In the genomic region with DNA sequence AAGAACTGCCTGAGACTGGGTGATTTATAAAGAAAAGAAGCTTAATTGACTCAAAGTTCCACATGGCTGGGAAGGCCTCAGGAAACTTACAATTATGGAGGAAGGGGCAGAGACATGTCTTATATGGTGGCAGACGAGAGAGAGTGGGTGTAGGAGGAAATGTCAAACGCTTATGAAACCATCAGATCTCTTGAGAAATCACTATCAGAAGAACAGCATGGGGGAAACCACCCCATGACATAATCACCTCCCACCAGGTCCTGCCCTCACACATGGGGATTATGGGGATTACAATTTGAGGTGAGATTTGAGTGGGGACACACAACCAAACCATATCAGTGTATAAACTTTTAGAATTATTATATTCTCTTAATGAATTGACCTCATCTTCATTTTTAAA, we compare ENCODE assay signal across 20 cellular contexts.
A peak's percentile ranks its signal among the peaks of the same experiment; 100 is the strongest.
DNase-seq lines count a peak whose midpoint lies in the region; ATAC-seq lines count a peak whose summit lies in the region.
"Had no signal": no experiment of that assay in that cellular context is flagged by ENCODE, and none has a peak within 500 bp of the region (broad histone marks: within the 10 kb centered on the region; RNA-seq: fewer than 3 reads in every experiment).

No MANE protein-coding gene starts in this region.

- H3K4me1 Mint-ChIP-seq in stimulated activated effector memory CD8-positive, alpha-beta T cell treated with anti-CD3 and anti-CD28 coated beads, Interleukin-12 subunit alpha, Interleukin-12 subunit beta, amount 100 ng/mL, for 72 hours: no peaks in the 10 kb centered on the region
- H3K4me1 Mint-ChIP-seq: IgD-negative memory B cell, T-cell had no signal

- peaks cover 5% of the 10 kb centered on the region for H3K9me3 Mint-ChIP-seq in stimulated activated effector memory CD8-positive, alpha-beta T cell treated with anti-CD3 and anti-CD28 coated beads, Interleukin-12 subunit alpha, Interleukin-12 subunit beta, amount 100 ng/mL, for 72 hours
- H3K9me3 Mint-ChIP-seq: CD4-positive, alpha-beta T cell; T-cell had no signal

- H3K27ac Mint-ChIP-seq in stimulated activated effector memory CD8-positive, alpha-beta T cell treated with anti-CD3 and anti-CD28 coated beads, Interleukin-12 subunit alpha, Interleukin-12 subunit beta, amount 100 ng/mL, for 72 hours: no peak overlapping the region
- H3K27ac Mint-ChIP-seq: CD4-positive, alpha-beta T cell; IgD-negative memory B cell; T-cell had no signal

- peak; percentile 10 for DNase-seq in activated naive CD4-positive, alpha-beta T cell treated with Interleukin-2 at 50 U/mL for 16 hours
- no peak for DNase-seq in activated naive CD4-positive, alpha-beta T cell treated with anti-CD3 and anti-CD28 coated beads, Interleukin-2, amount 50 U/mL, for 16 hours
- DNase-seq in GF-D8 (lab: John Stamatoyannopoulos, UW) (peak; percentile 40), MV-4-11 (lab: John Stamatoyannopoulos, UW) (peak; percentile 65)
- DNase-seq in stimulated activated effector memory CD8-positive, alpha-beta T cell treated with anti-CD3 and anti-CD28 coated beads, Interleukin-12 subunit alpha, Interleukin-12 subunit beta, amount 100 ng/mL, for 72 hours (ENCODE audit: low spot score in 2 of 2): no peak
- DNase-seq: BE2C; Caco-2; CD4-positive, alpha-beta T cell; DND-41; NCI-H1092; NCI-H1436; NCI-H187 treated with DMSO at 0.1 percent for 48 hours; NCI-H2107; NK-92 treated with Interleukin-12 subunit alpha and Interleukin-12 subunit beta, amount 100 ng/mL, for 24 hours; SJCRH30; T-cell had no signal

- peak; percentile 43 for ATAC-seq in stimulated activated effector memory CD8-positive, alpha-beta T cell treated with anti-CD3 and anti-CD28 coated beads, Interleukin-12 subunit alpha, Interleukin-12 subunit beta, amount 100 ng/mL, for 72 hours
- ATAC-seq in GM18517 (IDR thresholded peaks at IDR 0.05; ENCODE audit: unreplicated experiment) (no peak), GM18519 (IDR thresholded peaks at IDR 0.05; ENCODE audit: low FRiP score, unreplicated experiment) (no peak)
- ATAC-seq: A549, T-cell had no signal

- no peaks in the 10 kb centered on the region for H3K36me3 Mint-ChIP-seq in stimulated activated effector memory CD8-positive, alpha-beta T cell treated with anti-CD3 and anti-CD28 coated beads, Interleukin-12 subunit alpha, Interleukin-12 subunit beta, amount 100 ng/mL, for 72 hours
- H3K36me3 Mint-ChIP-seq: IgD-negative memory B cell, T-cell had no signal

- no peak overlapping the region for H3K4me3 Mint-ChIP-seq in stimulated activated effector memory CD8-positive, alpha-beta T cell treated with anti-CD3 and anti-CD28 coated beads, Interleukin-12 subunit alpha, Interleukin-12 subunit beta, amount 100 ng/mL, for 72 hours
- H3K4me3 Mint-ChIP-seq: CD4-positive, alpha-beta T cell; IgD-negative memory B cell; T-cell had no signal

Comparison
In these comparisons a context has a peak if more than half of its experiments do, and no peak if none do; other contexts are left out.
1. DNase-seq: peak in activated naive CD4-positive, alpha-beta T cell treated with Interleukin-2 at 50 U/mL for 16 hours (single experiment), GF-D8 (single experiment) and MV-4-11 (single experiment); none in activated naive CD4-positive, alpha-beta T cell treated with anti-CD3 and anti-CD28 coated beads, Interleukin-2, amount 50 U/mL, for 16 hours (single experiment) and stimulated activated effector memory CD8-positive, alpha-beta T cell treated with anti-CD3 and anti-CD28 coated beads, Interleukin-12 subunit alpha, Interleukin-12 subunit beta, amount 100 ng/mL, for 72 hours (0 of 2).